In the genomic region with DNA sequence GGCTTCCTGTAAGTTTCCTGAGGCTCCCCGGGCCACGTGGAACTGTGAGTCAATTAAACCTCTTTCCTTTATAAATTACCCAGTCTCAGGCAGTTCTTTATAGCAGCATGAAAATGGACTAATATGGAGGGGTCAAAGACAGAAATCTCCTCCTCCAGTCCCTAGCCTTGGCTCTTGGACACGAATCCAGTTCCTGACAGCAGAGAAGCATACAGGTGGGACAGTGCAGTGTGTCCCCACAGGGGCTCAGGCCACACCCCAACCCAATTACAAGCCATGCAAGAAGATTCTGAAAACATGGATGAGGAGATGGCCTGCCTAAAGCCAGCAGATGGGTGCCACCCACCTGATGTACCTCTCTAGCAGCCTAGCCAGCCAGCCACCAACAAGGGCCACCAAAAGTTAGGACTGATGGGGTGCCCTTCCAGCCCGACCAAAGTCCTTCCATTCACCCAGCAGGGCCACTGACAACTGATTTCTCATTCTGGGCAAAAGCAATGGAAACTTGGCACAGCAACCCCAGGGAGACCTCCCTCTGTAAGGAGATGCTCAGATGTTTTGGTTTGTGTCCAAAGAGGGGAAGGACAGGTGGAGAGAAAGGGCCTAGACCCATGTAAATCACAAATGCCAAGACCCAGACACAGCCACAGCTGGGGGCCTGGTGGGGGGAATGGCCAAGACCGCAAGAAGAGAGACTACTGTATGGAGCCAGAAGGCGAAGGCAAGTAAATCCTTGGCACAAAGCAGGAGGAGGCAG, we compare ENCODE assay signal across 1 cellular context.
TF ChIP-seq lines count a peak whose summit lies in the region.

No MANE protein-coding gene starts in this region.

TF ChIP-seq in GM23338, 12 proteins besides CTCF, POLR2A, EP300 and RAD21 (continued from another document):
- TF ChIP-seq, protein P1, sequence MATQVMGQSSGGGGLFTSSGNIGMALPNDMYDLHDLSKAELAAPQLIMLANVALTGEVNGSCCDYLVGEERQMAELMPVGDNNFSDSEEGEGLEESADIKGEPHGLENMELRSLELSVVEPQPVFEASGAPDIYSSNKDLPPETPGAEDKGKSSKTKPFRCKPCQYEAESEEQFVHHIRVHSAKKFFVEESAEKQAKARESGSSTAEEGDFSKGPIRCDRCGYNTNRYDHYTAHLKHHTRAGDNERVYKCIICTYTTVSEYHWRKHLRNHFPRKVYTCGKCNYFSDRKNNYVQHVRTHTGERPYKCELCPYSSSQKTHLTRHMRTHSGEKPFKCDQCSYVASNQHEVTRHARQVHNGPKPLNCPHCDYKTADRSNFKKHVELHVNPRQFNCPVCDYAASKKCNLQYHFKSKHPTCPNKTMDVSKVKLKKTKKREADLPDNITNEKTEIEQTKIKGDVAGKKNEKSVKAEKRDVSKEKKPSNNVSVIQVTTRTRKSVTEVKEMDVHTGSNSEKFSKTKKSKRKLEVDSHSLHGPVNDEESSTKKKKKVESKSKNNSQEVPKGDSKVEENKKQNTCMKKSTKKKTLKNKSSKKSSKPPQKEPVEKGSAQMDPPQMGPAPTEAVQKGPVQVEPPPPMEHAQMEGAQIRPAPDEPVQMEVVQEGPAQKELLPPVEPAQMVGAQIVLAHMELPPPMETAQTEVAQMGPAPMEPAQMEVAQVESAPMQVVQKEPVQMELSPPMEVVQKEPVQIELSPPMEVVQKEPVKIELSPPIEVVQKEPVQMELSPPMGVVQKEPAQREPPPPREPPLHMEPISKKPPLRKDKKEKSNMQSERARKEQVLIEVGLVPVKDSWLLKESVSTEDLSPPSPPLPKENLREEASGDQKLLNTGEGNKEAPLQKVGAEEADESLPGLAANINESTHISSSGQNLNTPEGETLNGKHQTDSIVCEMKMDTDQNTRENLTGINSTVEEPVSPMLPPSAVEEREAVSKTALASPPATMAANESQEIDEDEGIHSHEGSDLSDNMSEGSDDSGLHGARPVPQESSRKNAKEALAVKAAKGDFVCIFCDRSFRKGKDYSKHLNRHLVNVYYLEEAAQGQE (IDR thresholded peaks at IDR 0.05; ENCODE audit: unreplicated experiment), result no peak
